1 cellular context compared by ENCODE assay signal in the genomic region with DNA sequence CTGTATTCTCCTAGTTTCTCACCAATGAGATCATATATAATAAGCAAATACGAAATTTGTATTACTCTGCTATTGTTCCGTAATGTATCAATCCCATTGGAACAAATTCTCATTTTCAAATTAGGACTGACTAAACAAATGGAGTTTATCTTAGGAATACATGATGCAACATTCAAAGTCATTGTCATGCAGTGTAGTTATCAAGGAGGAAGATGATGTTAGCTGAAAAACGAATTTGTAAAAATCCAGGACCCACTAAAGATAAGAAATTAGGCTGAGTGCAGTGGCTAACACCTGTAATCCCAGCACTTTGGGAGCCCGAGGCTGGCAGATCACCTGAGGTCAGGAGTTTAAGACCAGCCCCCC.
A peak's percentile ranks its signal among the peaks of the same experiment; 100 is the strongest.
TF ChIP-seq lines count a peak whose summit lies in the region.

No MANE protein-coding gene starts in this region.

TF ChIP-seq in HepG2, 621 proteins besides CTCF, POLR2A, EP300 and RAD21:
- TF ChIP-seq ATF7 (IDR thresholded peaks at IDR 0.05) = peak; percentile 56; the same call in 1 of the 2 replicates
- no peak for TF ChIP-seq ATF7 (CRISPR knock-in tag; IDR thresholded peaks at IDR 0.05)
- TF ChIP-seq, protein P1, sequence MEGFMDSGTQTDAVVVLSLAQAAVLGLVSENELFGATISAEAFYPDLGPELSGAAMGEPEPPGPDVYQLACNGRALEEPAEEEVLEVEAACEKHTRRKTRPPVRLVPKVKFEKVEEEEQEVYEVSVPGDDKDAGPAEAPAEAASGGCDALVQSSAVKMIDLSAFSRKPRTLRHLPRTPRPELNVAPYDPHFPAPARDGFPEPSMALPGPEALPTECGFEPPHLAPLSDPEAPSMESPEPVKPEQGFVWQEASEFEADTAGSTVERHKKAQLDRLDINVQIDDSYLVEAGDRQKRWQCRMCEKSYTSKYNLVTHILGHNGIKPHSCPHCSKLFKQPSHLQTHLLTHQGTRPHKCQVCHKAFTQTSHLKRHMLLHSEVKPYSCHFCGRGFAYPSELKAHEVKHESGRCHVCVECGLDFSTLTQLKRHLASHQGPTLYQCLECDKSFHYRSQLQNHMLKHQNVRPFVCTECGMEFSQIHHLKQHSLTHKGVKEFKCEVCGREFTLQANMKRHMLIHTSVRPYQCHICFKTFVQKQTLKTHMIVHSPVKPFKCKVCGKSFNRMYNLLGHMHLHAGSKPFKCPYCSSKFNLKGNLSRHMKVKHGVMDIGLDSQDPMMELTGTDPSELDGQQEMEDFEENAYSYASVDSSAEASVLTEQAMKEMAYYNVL (CRISPR knock-in tag; IDR thresholded peaks at IDR 0.05; ENCODE audit: borderline replicate concordance) = no peak
- TF ChIP-seq FOXM1 (CRISPR knock-in tag; IDR thresholded peaks at IDR 0.05) = no peak
- TF ChIP-seq ATF4 (CRISPR knock-in tag; IDR thresholded peaks at IDR 0.05) = peak in 1 of 2 experiments; percentile 38; a peak in 2 of 4 replicates
- no peak for TF ChIP-seq ZNF780A (CRISPR knock-in tag; IDR thresholded peaks at IDR 0.05)
